17 cellular contexts compared by ENCODE assay signal in genomic region chr12:8906781-8907180, GRCh38.
"Had no signal": no experiment of that assay in that cellular context is flagged by ENCODE, and none has a peak within 500 bp of the region (broad histone marks: within the 10 kb centered on the region; RNA-seq: fewer than 3 reads in every experiment).

No MANE protein-coding gene starts in this region.

- H3K4me3 ChIP-seq: lower lobe of right lung, pancreas, sigmoid colon, spleen, testis, upper lobe of right lung had no signal

- H3K27me3 ChIP-seq: pancreas, sigmoid colon, spleen, testis, upper lobe of right lung had no signal

- H3K27me3 Mint-ChIP-seq: activated T-cell treated with anti-CD3 and anti-CD28 coated beads, Interleukin-2, amount 50 U/mL, for 24 hours had no signal

- H3K36me3 ChIP-seq: lower lobe of right lung, pancreas, sigmoid colon, spleen, upper lobe of right lung had no signal

- H3K27ac Mint-ChIP-seq: activated T-cell treated with anti-CD3 and anti-CD28 coated beads, Interleukin-2, amount 50 U/mL, for 24 hours; stimulated activated naive CD8-positive, alpha-beta T cell treated with anti-CD3 and anti-CD28 coated beads, Interleukin-15, amount 100 ng/mL, for 72 hours had no signal

- H3K4me1 ChIP-seq: lower lobe of right lung, pancreas, testis, upper lobe of right lung had no signal

- H3K4me3 Mint-ChIP-seq: activated T-cell treated with anti-CD3 and anti-CD28 coated beads, Interleukin-2, amount 50 U/mL, for 24 hours; neural crest cell; stimulated activated naive CD8-positive, alpha-beta T cell treated with anti-CD3 and anti-CD28 coated beads, Interleukin-15, amount 100 ng/mL, for 72 hours had no signal

- DNase-seq: activated CD4-positive, alpha-beta T cell treated with anti-CD3 and anti-CD28 coated beads, Interleukin-2, amount 50 U/mL, for 48 hours; activated naive CD4-positive, alpha-beta T cell treated with anti-CD3 and anti-CD28 coated beads, Interleukin-2, amount 50 U/mL, for 16 hours; activated T-cell treated with anti-CD3 and anti-CD28 coated beads, Interleukin-2, amount 50 U/mL, for 24 hours; caudate nucleus; hippocampal formation; left cardiac atrium; lower lobe of right lung; midbrain; pancreas; sigmoid colon; spleen; stimulated activated CD4-positive, alpha-beta T cell treated with anti-CD3 and anti-CD28 coated beads, Interleukin-1b, Interleukin-23, amount 100 ng/mL, for 48 hours; stimulated activated naive CD8-positive, alpha-beta T cell treated with anti-CD3 and anti-CD28 coated beads, Interleukin-15, amount 100 ng/mL, for 72 hours; testis; upper lobe of right lung had no signal

- H3K27ac ChIP-seq: lower lobe of right lung, pancreas, spleen, testis, upper lobe of right lung had no signal

- ATAC-seq: esophagus mucosa; left cardiac atrium; lower lobe of right lung; pancreas; stimulated activated naive CD8-positive, alpha-beta T cell treated with anti-CD3 and anti-CD28 coated beads, Interleukin-15, amount 100 ng/mL, for 72 hours; upper lobe of right lung had no signal

- H3K9me3 ChIP-seq: lower lobe of right lung, pancreas, sigmoid colon, testis, upper lobe of right lung had no signal

- H3K9me3 Mint-ChIP-seq: activated T-cell treated with anti-CD3 and anti-CD28 coated beads, Interleukin-2, amount 50 U/mL, for 24 hours; neural crest cell; stimulated activated naive CD8-positive, alpha-beta T cell treated with anti-CD3 and anti-CD28 coated beads, Interleukin-15, amount 100 ng/mL, for 72 hours had no signal

- H3K4me1 Mint-ChIP-seq: stimulated activated naive CD8-positive, alpha-beta T cell treated with anti-CD3 and anti-CD28 coated beads, Interleukin-15, amount 100 ng/mL, for 72 hours had no signal
